ENCODE assay signal across 1 cellular context in genomic region chr1:59151860-59152259, GRCh38.
TF ChIP-seq lines count a peak whose summit lies in the region.

No MANE protein-coding gene starts in this region.

TF ChIP-seq in H1, 55 proteins besides CTCF, POLR2A, EP300 and RAD21:
- no peak for TF ChIP-seq EZH2 (IDR thresholded peaks at IDR 0.05; ENCODE audit: low read depth, low read length, severe bottlenecking)
- no peak for TF ChIP-seq NANOG (IDR thresholded peaks at IDR 0.05; ENCODE audit: insufficient read depth, low read depth, low read length, poor library complexity, severe bottlenecking)
- TF ChIP-seq CREB1 (IDR thresholded peaks at IDR 0.05) = no peak
- TF ChIP-seq RBBP5 (IDR thresholded peaks at IDR 0.05; ENCODE audit: borderline replicate concordance, low read depth, low read length) = no peak
- TF ChIP-seq RNF2 (IDR thresholded peaks at IDR 0.05; ENCODE audit: borderline replicate concordance, low read depth, low read length, missing control alignments, poor library complexity, severe bottlenecking) = no peak
- no peak for TF ChIP-seq SP2 (IDR thresholded peaks at IDR 0.05; ENCODE audit: low read length)
- TF ChIP-seq SIRT6 (IDR thresholded peaks at IDR 0.05; ENCODE audit: low read length) = no peak
- no peak for TF ChIP-seq ATF2 (IDR thresholded peaks at IDR 0.05; ENCODE audit: low read length)
- no peak for TF ChIP-seq TEAD4 (IDR thresholded peaks at IDR 0.05; ENCODE audit: low read depth, low read length)
- TF ChIP-seq RFX5 (IDR thresholded peaks at IDR 0.05; ENCODE audit: borderline replicate concordance, low read depth, low read length) = no peak
- no peak for TF ChIP-seq RXRA (IDR thresholded peaks at IDR 0.05; ENCODE audit: insufficient read depth, low read depth, low read length)
- no peak for TF ChIP-seq SP1 (IDR thresholded peaks at IDR 0.05; ENCODE audit: low read depth, low read length)
- no peak for TF ChIP-seq BACH1 (IDR thresholded peaks at IDR 0.05; ENCODE audit: low read length)
